ENCODE assay signal across 8 cellular contexts in the genomic region with DNA sequence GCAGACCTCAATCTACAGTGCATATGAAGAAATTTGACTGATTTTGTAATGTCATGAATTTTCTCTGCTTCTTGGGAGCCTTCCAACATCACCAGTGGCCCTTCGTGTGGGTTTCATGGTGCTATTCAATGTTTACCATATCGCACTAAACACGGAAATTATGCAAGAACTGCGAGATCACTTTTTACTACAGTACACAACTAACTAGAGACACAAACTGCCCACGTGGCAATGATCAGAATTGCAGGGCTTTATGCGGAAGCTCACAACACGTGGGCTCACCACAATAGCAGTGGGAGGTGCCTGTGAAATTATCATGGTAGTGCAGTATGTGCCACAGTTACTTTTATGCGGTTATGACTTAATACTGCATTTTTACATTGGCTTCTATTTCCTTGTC.
DNase-seq lines count a peak whose midpoint lies in the region; ATAC-seq and TF ChIP-seq lines count a peak whose summit lies in the region.
"Had no signal": no experiment of that assay in that cellular context is flagged by ENCODE, and none has a peak within 500 bp of the region (broad histone marks: within the 10 kb centered on the region; RNA-seq: fewer than 3 reads in every experiment).

No MANE protein-coding gene starts in this region.

- no peak overlapping the region for H3K27ac Mint-ChIP-seq in Calu3 (ENCODE audit: unreplicated experiment)

- peak in 2 of 6 experiments; percentile 15 to 29 for TF ChIP-seq CTCF in Peyer's patch (IDR thresholded peaks at IDR 0.05)
- TF ChIP-seq CTCF in Calu3 (IDR thresholded peaks at IDR 0.05; ENCODE audit: unreplicated experiment): no peak

- H3K9me3 Mint-ChIP-seq in Calu3 (ENCODE audit: low read depth, unreplicated experiment): peaks cover 3% of the 10 kb centered on the region

- no peak overlapping the region for H3K4me3 ChIP-seq in Peyer's patch
- H3K4me3 ChIP-seq: pancreas had no signal

- ATAC-seq in Right ventricle myocardium inferior: no peak
- ATAC-seq: pancreas had no signal

- POLR2A ChIA-PET in HEK293T (lab: Yijun Ruan, JAX): no interaction called here

- no peaks in the 10 kb centered on the region for H3K36me3 ChIP-seq in Peyer's patch
- H3K36me3 ChIP-seq: pancreas had no signal

- TF ChIP-seq POLR2A in Peyer's patch (IDR thresholded peaks at IDR 0.05): no peak

- no peaks in the 10 kb centered on the region for H3K9me3 ChIP-seq in Peyer's patch
- H3K9me3 ChIP-seq: pancreas had no signal

- H3K36me3 Mint-ChIP-seq in Calu3 (ENCODE audit: insufficient read depth, unreplicated experiment): no peaks in the 10 kb centered on the region

- H3K4me3 Mint-ChIP-seq in Calu3 (ENCODE audit: low read depth, unreplicated experiment): no peak overlapping the region

- H3K4me1 Mint-ChIP-seq in Calu3 (ENCODE audit: low read depth, unreplicated experiment): no peaks in the 10 kb centered on the region

- peak; percentile 25 for DNase-seq in HEK293T (ENCODE audit: extremely low spot score)
- DNase-seq in Peyer's patch: peak in 2 of 3 donors; percentile 17 to 57
- DNase-seq in activated effector memory CD4-positive, alpha-beta T cell treated with anti-CD3 and anti-CD28 coated beads, Interleukin-2, amount 50 U/mL, for 16 hours: peak; percentile 76
- DNase-seq in stimulated activated CD8-positive, alpha-beta memory T cell treated with anti-CD3 and anti-CD28 coated beads, Interleukin-12 subunit alpha, Interleukin-12 subunit beta, amount 100 ng/mL, for 1 hour (ENCODE audit: low read depth): peak; percentile 5
- DNase-seq in kidney glomerular epithelial cell (lab: John Stamatoyannopoulos, UW): no peak
- no peak for DNase-seq in Right ventricle myocardium inferior (ENCODE audit: missing footprints)
- DNase-seq in Calu3: no peak
- DNase-seq: pancreas had no signal

- no peaks in the 10 kb centered on the region for H3K4me1 ChIP-seq in Peyer's patch
- H3K4me1 ChIP-seq: pancreas had no signal

- CTCF ChIA-PET in HEK293T (lab: Yijun Ruan, JAX) (no interaction called here), Calu3 (lab: Charles Lee) (no interaction called here)

- H3K27me3 ChIP-seq in Peyer's patch: no peaks in the 10 kb centered on the region
- H3K27me3 ChIP-seq: pancreas had no signal

- BruUV-seq in Calu3 (replicated peaks; lab: Mats Ljungman, UMichigan): no TSS peak

- H3K27me3 Mint-ChIP-seq in Calu3 (ENCODE audit: unreplicated experiment): no peaks in the 10 kb centered on the region

- intact Hi-C loops in Right ventricle myocardium inferior (cut with DNase I) (no loop called here), Calu3 (cut with micrococcal nuclease; ENCODE audit: unreplicated experiment) (no loop called here)

- no peak overlapping the region for H3K27ac ChIP-seq in Peyer's patch
- H3K27ac ChIP-seq: pancreas had no signal

TF ChIP-seq in HEK293T, 16 proteins besides CTCF, POLR2A, EP300 and RAD21:
- TF ChIP-seq FOXA1 (IDR thresholded peaks at IDR 0.05): no peak
- TF ChIP-seq, protein P1, sequence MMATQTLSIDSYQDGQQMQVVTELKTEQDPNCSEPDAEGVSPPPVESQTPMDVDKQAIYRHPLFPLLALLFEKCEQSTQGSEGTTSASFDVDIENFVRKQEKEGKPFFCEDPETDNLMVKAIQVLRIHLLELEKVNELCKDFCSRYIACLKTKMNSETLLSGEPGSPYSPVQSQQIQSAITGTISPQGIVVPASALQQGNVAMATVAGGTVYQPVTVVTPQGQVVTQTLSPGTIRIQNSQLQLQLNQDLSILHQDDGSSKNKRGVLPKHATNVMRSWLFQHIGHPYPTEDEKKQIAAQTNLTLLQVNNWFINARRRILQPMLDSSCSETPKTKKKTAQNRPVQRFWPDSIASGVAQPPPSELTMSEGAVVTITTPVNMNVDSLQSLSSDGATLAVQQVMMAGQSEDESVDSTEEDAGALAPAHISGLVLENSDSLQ (IDR thresholded peaks at IDR 0.05): no peak
- TF ChIP-seq SP1 (IDR thresholded peaks at IDR 0.05): no peak
- TF ChIP-seq LEF1 (IDR thresholded peaks at IDR 0.05; ENCODE audit: borderline replicate concordance): no peak

Comparison
In these comparisons a context has a peak if more than half of its experiments do, and no peak if none do; other contexts are left out.
1. DNase-seq: peak in HEK293T (single experiment), Peyer's patch (2 of 3), activated effector memory CD4-positive, alpha-beta T cell treated with anti-CD3 and anti-CD28 coated beads, Interleukin-2, amount 50 U/mL, for 16 hours (single experiment) and stimulated activated CD8-positive, alpha-beta memory T cell treated with anti-CD3 and anti-CD28 coated beads, Interleukin-12 subunit alpha, Interleukin-12 subunit beta, amount 100 ng/mL, for 1 hour (single experiment); none in kidney glomerular epithelial cell (single experiment), Right ventricle myocardium inferior (single experiment) and Calu3 (single experiment).